In genomic region chr19:6793411-6793810, GRCh38 we compare ENCODE assay signal across 22 cellular contexts. TPM values are rescaled to one million over a fixed set of nuclear protein-coding genes. Genes with fewer than 3 reads are reported as not detected.
DNase-seq lines count a peak whose midpoint lies in the region; ATAC-seq, FAIRE-seq and TF ChIP-seq lines count a peak whose summit lies in the region.
"Had no signal": no experiment of that assay in that cellular context is flagged by ENCODE, and none has a peak within 500 bp of the region (broad histone marks: within the 10 kb centered on the region; RNA-seq: fewer than 3 reads in every experiment).

No MANE protein-coding gene starts in this region.

- in situ Hi-C loops in brain microvascular endothelial cell (cut with HindIII; ENCODE audit: low pct_ligation_motif_present, low sequenced_read_pairs), result no loop called here

- H3K9me3 ChIP-seq in CD8-positive, alpha-beta T cell (ENCODE audit: low read length), result no peaks in the 10 kb centered on the region
- H3K9me3 ChIP-seq in prostate gland, result no peaks in the 10 kb centered on the region
- H3K9me3 ChIP-seq: SJCRH30 had no signal

- no peak for FAIRE-seq in D721Med (lab: Jason Lieb, UNC)
- FAIRE-seq: RCC 7860 had no signal

- CTCF ChIA-PET in activated naive CD4-positive, alpha-beta T cell treated with anti-CD3 and anti-CD28 coated beads for 36 hours (lab: Charles Lee), result interaction anchor here (0.5 kb wide), 1 partner anchor 70 kb away, joined by 4 read pairs; no protein-coding TSS in a partner anchor
- CTCF ChIA-PET in CD8-positive, alpha-beta T cell (lab: Charles Lee), result interaction anchor here (0.8 kb wide), 1 partner anchor 19 kb away, joined by 3 read pairs; no protein-coding TSS in a partner anchor

- TF ChIP-seq POLR2A in prostate gland (IDR thresholded peaks at IDR 0.05), result no peak

- H3K36me3 Mint-ChIP-seq in activated naive CD4-positive, alpha-beta T cell treated with anti-CD3 and anti-CD28 coated beads for 36 hours (ENCODE audit: low read depth), result peaks cover 63% of the 10 kb centered on the region
- H3K36me3 Mint-ChIP-seq in CD8-positive, alpha-beta T cell, result peaks cover 60% of the 10 kb centered on the region

- no peaks in the 10 kb centered on the region for H3K36me3 ChIP-seq in CD8-positive, alpha-beta T cell (ENCODE audit: insufficient read depth, low read length)
- H3K36me3 ChIP-seq in prostate gland (no peaks in the 10 kb centered on the region), brain microvascular endothelial cell (replicated peaks) (no peaks in the 10 kb centered on the region)
- H3K36me3 ChIP-seq: SJCRH30 had no signal

- peaks cover 9% of the 10 kb centered on the region for H3K9me3 Mint-ChIP-seq in activated naive CD4-positive, alpha-beta T cell treated with anti-CD3 and anti-CD28 coated beads for 36 hours
- H3K9me3 Mint-ChIP-seq in CD8-positive, alpha-beta T cell, result peaks cover 4% of the 10 kb centered on the region

- peak overlapping the region; percentile 37 for H3K27ac Mint-ChIP-seq in activated naive CD4-positive, alpha-beta T cell treated with anti-CD3 and anti-CD28 coated beads for 36 hours
- H3K27ac Mint-ChIP-seq in CD8-positive, alpha-beta T cell, result peak overlapping the region; percentile 49
- H3K27ac Mint-ChIP-seq: H9, HFFc6 had no signal

- DNase-seq in activated naive CD4-positive, alpha-beta T cell treated with anti-CD3 and anti-CD28 coated beads for 36 hours, result no peak
- DNase-seq in activated naive CD4-positive, alpha-beta T cell treated with anti-CD3 and anti-CD28 coated beads, Interleukin-2, amount 50 U/mL, for 16 hours, result no peak
- DNase-seq in CD8-positive, alpha-beta T cell, result no peak
- peak; percentile 20 for DNase-seq in prostate gland (ENCODE audit: low spot score)
- no peak for DNase-seq in D721Med (ENCODE audit: insufficient read length, low spot score)
- no peak for DNase-seq in brain microvascular endothelial cell
- DNase-seq in T1000 (lab: John Stamatoyannopoulos, UW), result no peak
- DNase-seq: DMS53, EL, GM23248, H9, HFFc6, Karpas-422, NCI-H1694, NCI-H2081 treated with DMSO at 0.1 percent for 48 hours, NCI-H2171 treated with DMSO at 0.1 percent for 48 hours, NCI-H524 treated with DMSO at 0.1 percent for 48 hours, NCI-H82, SJCRH30 had no signal

- TF ChIP-seq CTCF in CD8-positive, alpha-beta T cell (IDR thresholded peaks at IDR 0.05), result no peak
- TF ChIP-seq CTCF in VCaP (conservative IDR thresholded peaks at IDR 0.05), result no peak
- TF ChIP-seq CTCF in prostate gland (IDR thresholded peaks at IDR 0.05), result no peak
- TF ChIP-seq CTCF in D721Med (IDR thresholded peaks at IDR 0.05; ENCODE audit: insufficient read depth, missing control alignments), result no peak
- no peak for TF ChIP-seq CTCF in brain microvascular endothelial cell (IDR thresholded peaks at IDR 0.05; ENCODE audit: low read depth, low read length, missing control alignments)

- H3K4me3 ChIP-seq in CD8-positive, alpha-beta T cell (ENCODE audit: low read depth, low read length), result no peak overlapping the region
- H3K4me3 ChIP-seq in prostate gland (no peak overlapping the region), brain microvascular endothelial cell (ENCODE audit: low read depth, low read length) (no peak overlapping the region)
- H3K4me3 ChIP-seq: GM23248, SJCRH30 had no signal

- H3K27me3 ChIP-seq in CD8-positive, alpha-beta T cell (ENCODE audit: insufficient read depth, low read length), result no peaks in the 10 kb centered on the region
- H3K27me3 ChIP-seq in prostate gland (replicated peaks; ENCODE audit: insufficient read depth), result no peaks in the 10 kb centered on the region
- no peaks in the 10 kb centered on the region for H3K27me3 ChIP-seq in brain microvascular endothelial cell (replicated peaks)
- H3K27me3 ChIP-seq: SJCRH30 had no signal

- no peak overlapping the region for H3K27ac ChIP-seq in CD8-positive, alpha-beta T cell (ENCODE audit: low read depth, low read length)
- H3K27ac ChIP-seq in VCaP (peak overlapping the region; percentile 75), prostate gland (peak overlapping the region in 1 of 2 donors; percentile 53), brain microvascular endothelial cell (no peak overlapping the region)
- H3K27ac ChIP-seq: GM23248, SJCRH30 had no signal

- H3K27me3 Mint-ChIP-seq in activated naive CD4-positive, alpha-beta T cell treated with anti-CD3 and anti-CD28 coated beads for 36 hours (ENCODE audit: low read depth), result no peaks in the 10 kb centered on the region
- no peaks in the 10 kb centered on the region for H3K27me3 Mint-ChIP-seq in CD8-positive, alpha-beta T cell (ENCODE audit: low read depth)

- ATAC-seq in CD8-positive, alpha-beta T cell, result no peak

- POLR2A ChIA-PET in CD8-positive, alpha-beta T cell (lab: Charles Lee), result interaction anchor here (1.3 to 3.1 kb wide), 2 partner anchors 8 to 21 kb away, joined by 3 to 11 read pairs; partner anchors contain the start of gene VAV1

- H3K4me1 ChIP-seq in CD8-positive, alpha-beta T cell (ENCODE audit: insufficient read depth, low read length), result peaks cover 64% of the 10 kb centered on the region
- H3K4me1 ChIP-seq in prostate gland (replicated peaks), result peaks cover 5% of the 10 kb centered on the region
- H3K4me1 ChIP-seq: SJCRH30 had no signal

- H3K4me1 Mint-ChIP-seq in activated naive CD4-positive, alpha-beta T cell treated with anti-CD3 and anti-CD28 coated beads for 36 hours (ENCODE audit: low read depth), result peaks cover 83% of the 10 kb centered on the region
- H3K4me1 Mint-ChIP-seq in CD8-positive, alpha-beta T cell (ENCODE audit: low read depth), result peaks cover 84% of the 10 kb centered on the region
- H3K4me1 Mint-ChIP-seq: H9 had no signal

- H3K4me3 Mint-ChIP-seq in activated naive CD4-positive, alpha-beta T cell treated with anti-CD3 and anti-CD28 coated beads for 36 hours, result no peak overlapping the region
- peak overlapping the region; percentile 9 for H3K4me3 Mint-ChIP-seq in CD8-positive, alpha-beta T cell
- H3K4me3 Mint-ChIP-seq: H9, HFFc6 had no signal

- 37% methylated on average over 4 of the region's 4 CpGs for WGBS in prostate gland

- intact Hi-C loops in activated naive CD4-positive, alpha-beta T cell treated with anti-CD3 and anti-CD28 coated beads for 36 hours (cut with micrococcal nuclease), result no loop called here
- intact Hi-C loops in CD8-positive, alpha-beta T cell (cut with DNase I, micrococcal nuclease), result no loop called here
- intact Hi-C loops in prostate gland (cut with DNase I), result no loop called here

RNA-seq across cellular contexts. Expression of gene VAV1, which starts 20.9 kb away (rescaled TPM):
- 100 to 1,000 TPM in 1 of 2 experiments, 10 to 100 TPM in 1; 93.6 to 103 TPM for total RNA-seq in activated naive CD4-positive, alpha-beta T cell treated with anti-CD3 and anti-CD28 coated beads for 36 hours
- 10 to 100 TPM; 68.3 to 75.5 TPM for total RNA-seq in CD8-positive, alpha-beta T cell
- 1 to 10 TPM; 3.6 to 4.8 TPM for total RNA-seq in prostate gland
- total RNA-seq: GM23248, HFFc6, MCF 10A, SJCRH30 had no signal

RNA-seq across cellular contexts. Expression of gene SH2D3A, which starts 26.2 kb away (rescaled TPM):
- total RNA-seq in activated naive CD4-positive, alpha-beta T cell treated with anti-CD3 and anti-CD28 coated beads for 36 hours, result 10 to 100 TPM; 23.2 to 24.9 TPM
- 10 to 100 TPM; 33.5 to 38.8 TPM for total RNA-seq in CD8-positive, alpha-beta T cell
- 10 to 100 TPM; 35.5 to 45.1 TPM for total RNA-seq in prostate gland
- total RNA-seq: GM23248, HFFc6, SJCRH30 had no signal

RNA-seq across cellular contexts. Expression of gene TRIP10, which starts 53.9 kb away (rescaled TPM):
- 10 to 100 TPM; 56.2 to 61.1 TPM for total RNA-seq in activated naive CD4-positive, alpha-beta T cell treated with anti-CD3 and anti-CD28 coated beads for 36 hours
- total RNA-seq in CD8-positive, alpha-beta T cell, result 1 to 10 TPM; 1.1 to 1.7 TPM
- 10 to 100 TPM; 37.0 to 74.2 TPM for total RNA-seq in prostate gland

RNA-seq across cellular contexts. Expression of gene GPR108, which starts 56.0 kb away (rescaled TPM):
- 10 to 100 TPM; 54.0 to 59.9 TPM for total RNA-seq in activated naive CD4-positive, alpha-beta T cell treated with anti-CD3 and anti-CD28 coated beads for 36 hours
- total RNA-seq in CD8-positive, alpha-beta T cell, result 10 to 100 TPM; 31.9 to 33.1 TPM
- 10 to 100 TPM; 62.7 to 98.0 TPM for total RNA-seq in prostate gland

Comparison
In these comparisons a context has a peak if more than half of its experiments do, and no peak if none do; other contexts are left out.
1. RNA of gene VAV1, which starts 20.9 kb away (total RNA-seq): 93.6 to 103 TPM in activated naive CD4-positive, alpha-beta T cell treated with anti-CD3 and anti-CD28 coated beads for 36 hours and 68.3 to 75.5 TPM in CD8-positive, alpha-beta T cell; 3.6 to 4.8 TPM in prostate gland; every median in the first group is over 10 times any median in the second.
2. RNA of gene TRIP10, which starts 53.9 kb away (total RNA-seq): 37.0 to 74.2 TPM in prostate gland and 56.2 to 61.1 TPM in activated naive CD4-positive, alpha-beta T cell treated with anti-CD3 and anti-CD28 coated beads for 36 hours; 1.1 to 1.7 TPM in CD8-positive, alpha-beta T cell; every median in the first group is over 10 times any median in the second.